In the genomic region with DNA sequence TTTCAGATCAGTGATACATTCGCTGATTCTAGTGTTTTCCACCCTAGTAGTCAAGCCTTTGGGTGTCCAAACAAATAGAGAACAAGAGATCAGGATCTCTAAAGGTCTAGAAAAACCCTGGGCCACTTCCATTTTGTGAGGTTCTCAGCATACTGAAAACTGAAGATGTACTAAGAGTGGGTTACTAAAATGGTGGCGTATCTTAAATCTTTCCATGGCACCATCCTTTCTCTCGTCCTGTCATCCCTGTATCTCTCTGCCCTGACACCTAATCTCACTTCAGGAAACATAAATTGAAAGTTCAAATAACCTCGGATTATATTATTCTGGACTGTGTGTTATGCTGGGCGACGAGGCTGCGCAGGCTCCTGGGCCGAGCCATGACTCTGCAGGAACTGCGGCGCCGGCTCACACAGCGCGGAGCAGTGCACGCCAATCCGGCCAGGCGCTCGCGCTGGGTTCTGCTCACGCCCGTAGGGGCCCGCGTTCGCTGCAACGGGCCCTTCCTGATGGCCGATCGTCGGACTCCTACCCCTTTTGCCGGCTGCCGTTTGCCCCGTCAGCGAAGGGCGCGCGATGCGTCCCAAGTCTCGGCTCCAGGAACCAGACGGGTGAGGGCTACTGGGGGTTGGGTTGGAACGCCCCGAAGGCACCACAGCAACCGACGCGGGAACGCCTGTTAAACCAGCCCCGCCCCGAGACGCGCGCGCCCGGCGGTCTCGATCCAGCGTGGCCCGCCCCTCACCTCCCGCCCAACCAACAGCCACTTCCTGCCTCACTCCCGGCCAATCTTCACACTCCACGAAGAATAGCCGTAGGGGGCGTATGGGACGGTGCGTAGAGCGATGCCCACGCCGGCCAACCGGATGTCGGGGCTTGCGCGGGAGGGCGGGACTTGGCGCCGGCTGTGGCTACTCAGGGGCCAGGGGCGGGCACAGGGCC, we compare ENCODE assay signal across 8 cellular contexts. TPM values are rescaled to one million over a fixed set of nuclear protein-coding genes. Genes with fewer than 3 reads are reported as not detected.
DNase-seq lines count a peak whose midpoint lies in the region; ATAC-seq and TF ChIP-seq lines count a peak whose summit lies in the region.

No MANE protein-coding gene starts in this region.

- intact Hi-C loops in activated T-helper 2 cell treated with anti-CD3 and anti-CD28 coated beads, Interferon-gamma antibody, Interleukin-2, Interleukin-4, amounts not matched to agents 10 μg/mL and 5 μg/mL and 100 μg/mL, durations not matched to agents 14 hours and 24 hours and 36 hours (cut with micrococcal nuclease), result loop anchor here (1.0 to 10.0 kb wide), 6 partner anchors 20 to 148 kb away; partner anchors contain the start of genes HNRNPH1, MAML1, MGAT4B and RUFY1

- H3K27me3 Mint-ChIP-seq in activated T-helper 2 cell treated with anti-CD3 and anti-CD28 coated beads, Interferon-gamma antibody, Interleukin-2, Interleukin-4, amounts not matched to agents 10 μg/mL and 5 μg/mL and 100 μg/mL, durations not matched to agents 14 hours and 24 hours and 36 hours (ENCODE audit: low read depth), result no peaks in the 10 kb centered on the region
- H3K27me3 Mint-ChIP-seq in natural killer cell treated with Interleukin-12 subunit alpha and Interleukin-12 subunit beta and Interleukin-15 and Interleukin-18, amount 100 ng/mL, for 72 hours, result no peaks in the 10 kb centered on the region

- H3K4me1 Mint-ChIP-seq in activated T-helper 2 cell treated with anti-CD3 and anti-CD28 coated beads, Interferon-gamma antibody, Interleukin-2, Interleukin-4, amounts not matched to agents 10 μg/mL and 5 μg/mL and 100 μg/mL, durations not matched to agents 14 hours and 24 hours and 36 hours (ENCODE audit: low read depth), result peaks cover 28% of the 10 kb centered on the region
- peaks cover 34 to 48% of the 10 kb centered on the region in 2 donors for H3K4me1 Mint-ChIP-seq in natural killer cell treated with Interleukin-12 subunit alpha and Interleukin-12 subunit beta and Interleukin-15 and Interleukin-18, amount 100 ng/mL, for 72 hours (ENCODE audit: low read depth in 2 of 2)

- H3K4me3 ChIP-seq in LNCaP clone FGC (ENCODE audit: low read depth, low read length) (peak overlapping the region; percentile 97), fibroblast of pulmonary artery (replicated peaks; ENCODE audit: low read depth, low read length) (peak overlapping the region; percentile 80)

- ATAC-seq in natural killer cell treated with Interleukin-12 subunit alpha and Interleukin-12 subunit beta and Interleukin-15 and Interleukin-18, amount 100 ng/mL, for 72 hours, result peak; percentile 95 to 96

- peaks cover 33% of the 10 kb centered on the region for H3K36me3 Mint-ChIP-seq in activated T-helper 2 cell treated with anti-CD3 and anti-CD28 coated beads, Interferon-gamma antibody, Interleukin-2, Interleukin-4, amounts not matched to agents 10 μg/mL and 5 μg/mL and 100 μg/mL, durations not matched to agents 14 hours and 24 hours and 36 hours (ENCODE audit: low read depth)
- H3K36me3 Mint-ChIP-seq in natural killer cell treated with Interleukin-12 subunit alpha and Interleukin-12 subunit beta and Interleukin-15 and Interleukin-18, amount 100 ng/mL, for 72 hours, result peaks cover 18% of the 10 kb centered on the region

- TF ChIP-seq CTCF in LNCaP clone FGC (IDR thresholded peaks at IDR 0.05; ENCODE audit: control insufficient read depth, extremely low read depth, insufficient read depth) (no peak), fibroblast of pulmonary artery (IDR thresholded peaks at IDR 0.05; ENCODE audit: low read length, missing control alignments) (no peak)

- peak overlapping the region; percentile 99 for H3K4me3 Mint-ChIP-seq in activated T-helper 2 cell treated with anti-CD3 and anti-CD28 coated beads, Interferon-gamma antibody, Interleukin-2, Interleukin-4, amounts not matched to agents 10 μg/mL and 5 μg/mL and 100 μg/mL, durations not matched to agents 14 hours and 24 hours and 36 hours (ENCODE audit: low read depth)
- H3K4me3 Mint-ChIP-seq in natural killer cell treated with Interleukin-12 subunit alpha and Interleukin-12 subunit beta and Interleukin-15 and Interleukin-18, amount 100 ng/mL, for 72 hours, result peak overlapping the region; percentile 97

- DNase-seq in EL (peak; percentile 100), H4 (ENCODE audit: low spot score) (peak; percentile 100), LNCaP clone FGC (ENCODE audit: low read depth) (peak; percentile 98), RPMI8226 (peak; percentile 99), fibroblast of pulmonary artery (ENCODE audit: low read depth) (peak; percentile 99)
- DNase-seq in activated T-helper 2 cell treated with anti-CD3 and anti-CD28 coated beads, Interferon-gamma antibody, Interleukin-2, Interleukin-4, amounts not matched to agents 10 μg/mL and 5 μg/mL and 100 μg/mL, durations not matched to agents 14 hours and 24 hours and 36 hours (ENCODE audit: low spot score), result peak; percentile 99
- peak; percentile 100 for DNase-seq in natural killer cell treated with Interleukin-12 subunit alpha and Interleukin-12 subunit beta and Interleukin-15 and Interleukin-18, amount 100 ng/mL, for 72 hours (ENCODE audit: low spot score)
- DNase-seq in stimulated activated naive CD4-positive, alpha-beta T cell treated with Interleukin-2 at 50 U/mL for 16 hours (lab: John Stamatoyannopoulos, UW), result peak; percentile 99

- peak overlapping the region; percentile 100 for H3K27ac Mint-ChIP-seq in activated T-helper 2 cell treated with anti-CD3 and anti-CD28 coated beads, Interferon-gamma antibody, Interleukin-2, Interleukin-4, amounts not matched to agents 10 μg/mL and 5 μg/mL and 100 μg/mL, durations not matched to agents 14 hours and 24 hours and 36 hours
- H3K27ac Mint-ChIP-seq in natural killer cell treated with Interleukin-12 subunit alpha and Interleukin-12 subunit beta and Interleukin-15 and Interleukin-18, amount 100 ng/mL, for 72 hours, result peak overlapping the region; percentile 98 to 99

- H3K9me3 Mint-ChIP-seq in activated T-helper 2 cell treated with anti-CD3 and anti-CD28 coated beads, Interferon-gamma antibody, Interleukin-2, Interleukin-4, amounts not matched to agents 10 μg/mL and 5 μg/mL and 100 μg/mL, durations not matched to agents 14 hours and 24 hours and 36 hours, result no peaks in the 10 kb centered on the region
- H3K9me3 Mint-ChIP-seq in natural killer cell treated with Interleukin-12 subunit alpha and Interleukin-12 subunit beta and Interleukin-15 and Interleukin-18, amount 100 ng/mL, for 72 hours, result no peaks in the 10 kb centered on the region

RNA-seq across cellular contexts. Expression of gene CANX, which starts 0.5 kb away (rescaled TPM):
- total RNA-seq in H4 (2014; rRNA removed; shearing (Covaris generic)), result 978 and 1,126 TPM in 2 replicates
- total RNA-seq in activated T-helper 2 cell treated with anti-CD3 and anti-CD28 coated beads, Interferon-gamma antibody, Interleukin-2, Interleukin-4, amounts not matched to agents 10 μg/mL and 5 μg/mL and 100 μg/mL, durations not matched to agents 14 hours and 24 hours and 36 hours, result 603 and 609 TPM in 2 replicates
- 100 to 1,000 TPM; 633 to 749 TPM for total RNA-seq in natural killer cell treated with Interleukin-12 subunit alpha and Interleukin-12 subunit beta and Interleukin-15 and Interleukin-18, amount 100 ng/mL, for 72 hours

RNA-seq across cellular contexts. Expression of gene CBY3, which starts 17.4 kb away (rescaled TPM):
- not detected in 2 replicates for total RNA-seq in H4 (2014; rRNA removed; shearing (Covaris generic))
- 0.39 and 0.51 TPM in 2 replicates for total RNA-seq in activated T-helper 2 cell treated with anti-CD3 and anti-CD28 coated beads, Interferon-gamma antibody, Interleukin-2, Interleukin-4, amounts not matched to agents 10 μg/mL and 5 μg/mL and 100 μg/mL, durations not matched to agents 14 hours and 24 hours and 36 hours
- 1 to 10 TPM in 1 of 2 donors, not detected in 1; 1.6 TPM for total RNA-seq in natural killer cell treated with Interleukin-12 subunit alpha and Interleukin-12 subunit beta and Interleukin-15 and Interleukin-18, amount 100 ng/mL, for 72 hours

RNA-seq across cellular contexts. Expression of gene MAML1, which starts 34.4 kb away (rescaled TPM):
- 11.9 and 12.8 TPM in 2 replicates for total RNA-seq in H4 (2014; rRNA removed; shearing (Covaris generic))
- 38.1 and 38.3 TPM in 2 replicates for total RNA-seq in activated T-helper 2 cell treated with anti-CD3 and anti-CD28 coated beads, Interferon-gamma antibody, Interleukin-2, Interleukin-4, amounts not matched to agents 10 μg/mL and 5 μg/mL and 100 μg/mL, durations not matched to agents 14 hours and 24 hours and 36 hours
- 10 to 100 TPM; 31.4 to 41.1 TPM for total RNA-seq in natural killer cell treated with Interleukin-12 subunit alpha and Interleukin-12 subunit beta and Interleukin-15 and Interleukin-18, amount 100 ng/mL, for 72 hours

Comparison
In these comparisons a context has a peak if more than half of its experiments do, and no peak if none do; other contexts are left out.
1. Peak in every context shown above with its lines: DNase-seq, ATAC-seq and H3K4me3 ChIP-seq.